Comparison of ENCODE assay signal across 9 cellular contexts in the genomic region with DNA sequence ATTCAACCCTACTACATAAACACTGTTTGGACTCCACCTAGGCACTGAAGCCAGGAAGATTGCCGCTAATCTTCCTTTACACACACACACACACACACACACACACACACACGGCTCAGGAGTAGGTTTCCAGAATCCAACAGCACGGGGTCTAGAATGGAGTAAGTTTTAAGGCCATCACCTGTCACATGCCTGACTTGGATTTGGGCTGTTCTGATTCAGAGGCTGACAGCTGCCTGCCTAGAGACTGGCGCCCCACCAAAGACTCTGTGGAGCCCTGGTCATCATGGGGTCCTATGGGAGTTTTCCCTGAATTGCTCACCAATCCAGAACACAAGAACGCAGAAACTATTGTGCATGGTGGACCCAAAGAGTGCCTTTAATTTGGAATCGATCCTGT. TPM values are rescaled to one million over a fixed set of nuclear protein-coding genes. Genes with fewer than 3 reads are reported as not detected.
DNase-seq lines count a peak whose midpoint lies in the region; ATAC-seq and TF ChIP-seq lines count a peak whose summit lies in the region.
"Had no signal": no experiment of that assay in that cellular context is flagged by ENCODE, and none has a peak within 500 bp of the region (broad histone marks: within the 10 kb centered on the region; RNA-seq: fewer than 3 reads in every experiment).

No MANE protein-coding gene starts in this region.

- ATAC-seq in HG03460 (IDR thresholded peaks at IDR 0.05; ENCODE audit: unreplicated experiment) (no peak), HG03520 (IDR thresholded peaks at IDR 0.05; ENCODE audit: unreplicated experiment) (no peak)

- no peak for TF ChIP-seq CTCF in fibroblast of the aortic adventitia (IDR thresholded peaks at IDR 0.05; ENCODE audit: insufficient read depth, low read length)
- TF ChIP-seq CTCF in testis (IDR thresholded peaks at IDR 0.05): no peak

- 77 to 80% methylated on average over 6 of the region's 6 CpGs for WGBS in testis, 2 donors

- H3K36me3 ChIP-seq in SJCRH30 (no peaks in the 10 kb centered on the region), testis (ENCODE audit: low read depth, missing control alignments) (no peaks in the 10 kb centered on the region)

- H3K27me3 ChIP-seq in SJCRH30: no peaks in the 10 kb centered on the region
- H3K27me3 ChIP-seq in testis: no peaks in the 10 kb centered on the region

- H3K27ac ChIP-seq in SJCRH30 (no peak overlapping the region; the same call in 1 of the 2 replicates), testis (peak overlapping the region in 1 of 2 donors; percentile 38)

- H3K4me3 ChIP-seq in SJCRH30 (no peak overlapping the region), fibroblast of the aortic adventitia (ENCODE audit: low read depth, low read length) (no peak overlapping the region), testis (no peak overlapping the region)

- H3K9me3 ChIP-seq in SJCRH30 (replicated peaks) (peaks cover 12% of the 10 kb centered on the region; the same call in 1 of the 2 replicates), testis (no peaks in the 10 kb centered on the region)

- TF ChIP-seq POLR2A in testis (IDR thresholded peaks at IDR 0.05): no peak

- H3K4me1 ChIP-seq in SJCRH30 (peaks cover 21% of the 10 kb centered on the region), testis (peaks cover 12% of the 10 kb centered on the region)

- intact Hi-C loops in testis (cut with DNase I; ENCODE audit: low total_unique reads): loop anchor here (2.0 kb wide), 1 partner anchor 194 kb away; no protein-coding TSS in a partner anchor

- DNase-seq in SJCRH30 (peak; percentile 51 to 65), fibroblast of the aortic adventitia (ENCODE audit: low read depth) (peak; percentile 49), myocyte (ENCODE audit: low read depth) (peak; percentile 94), testis (peak; percentile 20), NCI-H2107 (lab: John Stamatoyannopoulos, UW) (no peak), islet precursor cell (no peak)
- DNase-seq: NCI-H526 treated with DMSO at 0.1 percent for 48 hours had no signal

RNA-seq across cellular contexts. Expression of a gene that starts 10.9 kb away (rescaled TPM):
- 0.04 TPM in 1 of 2 replicates, not detected in the other for total RNA-seq in SJCRH30 (2014; rRNA removed; shearing (Covaris generic))
- total RNA-seq in fibroblast of the aortic adventitia (ENCODE audit: low replicate concordance) (2.9 TPM in 1 of 2 replicates, not detected in the other), myocyte (0.52 and 3.4 TPM in 2 replicates), testis (10 to 100 TPM; 11.7 to 30.2 TPM)
- polyA plus RNA-seq in myocyte (2012): 2.0 TPM
- polyA plus RNA-seq in testis (ENCODE audit: insufficient read depth, low read depth, low replicate concordance): 28.3 TPM

Comparison
In these comparisons a context has a peak if more than half of its experiments do, and no peak if none do; other contexts are left out.
1. DNase-seq: peak in SJCRH30 (2 of 2), fibroblast of the aortic adventitia (single experiment), myocyte (single experiment) and testis (single experiment); none in NCI-H2107 (single experiment) and islet precursor cell (single experiment).